In genomic region chr17:17401271-17401781, GRCh38 we compare ENCODE assay signal across 9 cellular contexts.
DNase-seq lines count a peak whose midpoint lies in the region; ATAC-seq and TF ChIP-seq lines count a peak whose summit lies in the region.
"Had no signal": no experiment of that assay in that cellular context is flagged by ENCODE, and none has a peak within 500 bp of the region (broad histone marks: within the 10 kb centered on the region; RNA-seq: fewer than 3 reads in every experiment).

No MANE protein-coding gene starts in this region.

- H3K36me3 ChIP-seq in PC-3 (ENCODE audit: low read depth, low read length): no peaks in the 10 kb centered on the region

- no peaks in the 10 kb centered on the region for H3K36me3 Mint-ChIP-seq in natural killer cell

- TF ChIP-seq CTCF in 22Rv1 (IDR thresholded peaks at IDR 0.05) (peak; percentile 58), PC-3 (conservative IDR thresholded peaks at IDR 0.05; ENCODE audit: low read depth, low read length) (peak; percentile 59), foreskin keratinocyte (conservative IDR thresholded peaks at IDR 0.05) (peak; percentile 34), natural killer cell (IDR thresholded peaks at IDR 0.05) (no peak)

- H2AFZ ChIP-seq in PC-3 (ENCODE audit: low read length): no peak overlapping the region

- peaks cover 20 to 35% of the 10 kb centered on the region in 2 donors for H3K4me1 Mint-ChIP-seq in natural killer cell

- H3K27ac ChIP-seq in 22Rv1: no peak overlapping the region
- H3K27ac ChIP-seq in PC-3 (ENCODE audit: low read length): no peak overlapping the region
- no peak overlapping the region for H3K27ac ChIP-seq in foreskin keratinocyte

- no peaks in the 10 kb centered on the region for H3K9me3 ChIP-seq in PC-3 (ENCODE audit: low read length)

- CTCF ChIA-PET in PC-3 (lab: Charles Lee): no interaction called here

- no peaks in the 10 kb centered on the region for H3F3A ChIP-seq in PC-3 (ENCODE audit: low read length, unreplicated experiment)

- no peak overlapping the region for H3K9ac ChIP-seq in PC-3 (ENCODE audit: low read length)

- DNase-seq in GDM1 (lab: John Stamatoyannopoulos, UW): peak; percentile 26
- DNase-seq in PC-3: peak; percentile 47
- no peak for DNase-seq in foreskin keratinocyte
- no peak for DNase-seq in NCI-H2107 treated with DMSO at 0.1 percent for 48 hours (lab: John Stamatoyannopoulos, UW; ENCODE audit: unreplicated experiment)
- no peak for DNase-seq in natural killer cell
- DNase-seq: NCI-H446 treated with DMSO at 0.1 percent for 48 hours had no signal

- no peaks in the 10 kb centered on the region for H3K27me3 ChIP-seq in PC-3 (ENCODE audit: low read length)
- peaks cover 10% of the 10 kb centered on the region for H3K27me3 ChIP-seq in foreskin keratinocyte

- H3K27ac Mint-ChIP-seq in natural killer cell: no peak overlapping the region

- intact Hi-C loops in PC-3 (cut with micrococcal nuclease) (no loop called here), natural killer cell (cut with micrococcal nuclease) (no loop called here)

- POLR2A ChIA-PET in PC-3 (lab: Charles Lee; ENCODE audit: unreplicated experiment): no interaction called here

- no peak overlapping the region for H3K4me3 ChIP-seq in PC-3 (ENCODE audit: low read length)

- H4K20me1 ChIP-seq in PC-3 (ENCODE audit: low read length): no peaks in the 10 kb centered on the region

- H3K4me1 ChIP-seq in PC-3 (ENCODE audit: insufficient read depth, low read length) (peaks cover 7% of the 10 kb centered on the region; the same call in 1 of the 2 replicates), foreskin keratinocyte (no peaks in the 10 kb centered on the region)

- BruUV-seq in PC-3 (replicated peaks; lab: Mats Ljungman, UMichigan): no TSS peak

- H3K79me2 ChIP-seq in PC-3 (ENCODE audit: low read length): no peaks in the 10 kb centered on the region

- no peaks in the 10 kb centered on the region for H3K9me2 ChIP-seq in PC-3 (replicated peaks; ENCODE audit: low read length)

- no peaks in the 10 kb centered on the region for H3K9me3 Mint-ChIP-seq in natural killer cell

- no peak overlapping the region for H3K4me2 ChIP-seq in PC-3 (ENCODE audit: low read length)

- peaks cover 0 to 5% of the 10 kb centered on the region in 2 donors for H3K27me3 Mint-ChIP-seq in natural killer cell (ENCODE audit: low read depth in 2 of 2)

- ATAC-seq in PC-3 (no peak), foreskin keratinocyte (no peak), HG02938 (IDR thresholded peaks at IDR 0.05; ENCODE audit: unreplicated experiment) (no peak), HG02884 (IDR thresholded peaks at IDR 0.05; ENCODE audit: unreplicated experiment) (no peak), natural killer cell (no peak)

- no peak overlapping the region for H3K4me3 Mint-ChIP-seq in natural killer cell

Comparison
In these comparisons a context has a peak if more than half of its experiments do, and no peak if none do; other contexts are left out.
1. DNase-seq: peak in GDM1 (single experiment) and PC-3 (single experiment); none in foreskin keratinocyte (0 of 2), NCI-H2107 treated with DMSO at 0.1 percent for 48 hours (single experiment) and natural killer cell (single experiment).